In genomic region chr17:13583996-13584700, GRCh38 we compare ENCODE assay signal across 22 cellular contexts. TPM values are rescaled to one million over a fixed set of nuclear protein-coding genes. Genes with fewer than 3 reads are reported as not detected.
"Had no signal": no experiment of that assay in that cellular context is flagged by ENCODE, and none has a peak within 500 bp of the region (broad histone marks: within the 10 kb centered on the region; RNA-seq: fewer than 3 reads in every experiment).

No MANE protein-coding gene starts in this region.

- H3K27ac Mint-ChIP-seq: activated CD4-positive, alpha-beta T cell treated with anti-CD3 and anti-CD28 coated beads, Interleukin-2, amount 10 ng/mL, durations not matched to agents 7 days and 5 days; activated CD8-positive, alpha-beta T cell treated with anti-CD3 and anti-CD28 coated beads, Interleukin-2, amount 10 ng/mL, durations not matched to agents 7 days and 5 days; activated naive CD8-positive, alpha-beta T cell treated with anti-CD3 and anti-CD28 coated beads, Interleukin-2, amount 10 ng/mL, durations not matched to agents 7 days and 5 days; activated T-cell treated with anti-CD3 and anti-CD28 coated beads, Interleukin-2, amount 50 U/mL, for 24 hours; activated T-helper 2 cell treated with anti-CD3 and anti-CD28 coated beads, Interferon-gamma antibody, Interleukin-2, Interleukin-4, amounts not matched to agents 10 μg/mL and 5 μg/mL and 100 μg/mL, durations not matched to agents 14 hours and 24 hours and 36 hours; brain; naive thymus-derived CD8-positive, alpha-beta T cell; stimulated activated naive B cell treated with anti-CD40 and anti-IgM and Interleukin-4, amounts not matched to agents 10 μg/mL and 1 μg/mL and 100 μg/mL, for 72 hours; T-helper 1 cell treated with Interleukin-12 subunit alpha and Interleukin-12 subunit beta and Interleukin-4 antibody, amounts not matched to agents 30 μg/mL and 1 μg/mL, for 36 hours had no signal

- ATAC-seq: activated CD4-positive, CD25-positive, alpha-beta regulatory T cell treated with anti-CD3 and anti-CD28 coated beads, Interleukin-2, amount 50 U/mL, for 24 hours; activated CD8-positive, alpha-beta T cell treated with anti-CD3 and anti-CD28 coated beads, Interleukin-2, amount 10 ng/mL, durations not matched to agents 7 days and 5 days; gastroesophageal sphincter; heart left ventricle; naive thymus-derived CD8-positive, alpha-beta T cell; pancreas; sciatic nerve; stimulated activated naive B cell treated with anti-CD40 and anti-IgM and Interleukin-4, amounts not matched to agents 10 μg/mL and 1 μg/mL and 100 μg/mL, for 72 hours had no signal

- H3K27ac ChIP-seq: colonic mucosa, gastroesophageal sphincter, heart left ventricle, left ventricle myocardium inferior, pancreas had no signal

- H3K36me3 Mint-ChIP-seq: activated naive CD8-positive, alpha-beta T cell treated with anti-CD3 and anti-CD28 coated beads, Interleukin-2, amount 10 ng/mL, durations not matched to agents 7 days and 5 days; brain; naive thymus-derived CD8-positive, alpha-beta T cell; stimulated activated naive B cell treated with anti-CD40 and anti-IgM and Interleukin-4, amounts not matched to agents 10 μg/mL and 1 μg/mL and 100 μg/mL, for 72 hours had no signal

- H3K4me3 ChIP-seq: colonic mucosa, gastroesophageal sphincter, heart left ventricle, left ventricle myocardium inferior, pancreas had no signal

- H3K4me3 Mint-ChIP-seq: activated CD4-positive, alpha-beta T cell treated with anti-CD3 and anti-CD28 coated beads, Interleukin-2, amount 10 ng/mL, durations not matched to agents 7 days and 5 days; activated CD8-positive, alpha-beta T cell treated with anti-CD3 and anti-CD28 coated beads, Interleukin-2, amount 10 ng/mL, durations not matched to agents 7 days and 5 days; activated naive CD8-positive, alpha-beta T cell treated with anti-CD3 and anti-CD28 coated beads, Interleukin-2, amount 10 ng/mL, durations not matched to agents 7 days and 5 days; activated T-cell treated with anti-CD3 and anti-CD28 coated beads, Interleukin-2, amount 50 U/mL, for 24 hours; brain; naive thymus-derived CD8-positive, alpha-beta T cell; stimulated activated naive B cell treated with anti-CD40 and anti-IgM and Interleukin-4, amounts not matched to agents 10 μg/mL and 1 μg/mL and 100 μg/mL, for 72 hours; T-helper 1 cell treated with Interleukin-12 subunit alpha and Interleukin-12 subunit beta and Interleukin-4 antibody, amounts not matched to agents 30 μg/mL and 1 μg/mL, for 36 hours had no signal

- DNase-seq: activated CD4-positive, alpha-beta T cell treated with anti-CD3 and anti-CD28 coated beads, Interleukin-2, amount 10 ng/mL, durations not matched to agents 7 days and 5 days; activated CD8-positive, alpha-beta T cell treated with anti-CD3 and anti-CD28 coated beads, Interleukin-2, amount 10 ng/mL, durations not matched to agents 7 days and 5 days; activated naive CD4-positive, alpha-beta T cell treated with Interleukin-2 at 50 U/mL for 16 hours; activated naive CD8-positive, alpha-beta T cell treated with anti-CD3 and anti-CD28 coated beads, Interleukin-2, amount 10 ng/mL, durations not matched to agents 7 days and 5 days; activated T-cell treated with anti-CD3 and anti-CD28 coated beads, Interleukin-2, amount 50 U/mL, for 24 hours; central memory CD4-positive, alpha-beta T cell; colonic mucosa; erythroblast; heart left ventricle; kidney glomerular epithelial cell; left ventricle myocardium inferior; mesenchymal stem cell; naive thymus-derived CD8-positive, alpha-beta T cell; pancreas; stimulated activated naive B cell treated with anti-CD40 and anti-IgM and Interleukin-4, amounts not matched to agents 10 μg/mL and 1 μg/mL and 100 μg/mL, for 72 hours had no signal

- H3K36me3 ChIP-seq: colonic mucosa, gastroesophageal sphincter, heart left ventricle, left ventricle myocardium inferior, pancreas had no signal

- H3K9me3 Mint-ChIP-seq: activated CD4-positive, alpha-beta T cell treated with anti-CD3 and anti-CD28 coated beads, Interleukin-2, amount 10 ng/mL, durations not matched to agents 7 days and 5 days; activated naive CD8-positive, alpha-beta T cell treated with anti-CD3 and anti-CD28 coated beads, Interleukin-2, amount 10 ng/mL, durations not matched to agents 7 days and 5 days; activated T-cell treated with anti-CD3 and anti-CD28 coated beads, Interleukin-2, amount 50 U/mL, for 24 hours; activated T-helper 2 cell treated with anti-CD3 and anti-CD28 coated beads, Interferon-gamma antibody, Interleukin-2, Interleukin-4, amounts not matched to agents 10 μg/mL and 5 μg/mL and 100 μg/mL, durations not matched to agents 14 hours and 24 hours and 36 hours; naive thymus-derived CD8-positive, alpha-beta T cell; stimulated activated naive B cell treated with anti-CD40 and anti-IgM and Interleukin-4, amounts not matched to agents 10 μg/mL and 1 μg/mL and 100 μg/mL, for 72 hours; T-helper 1 cell treated with Interleukin-12 subunit alpha and Interleukin-12 subunit beta and Interleukin-4 antibody, amounts not matched to agents 30 μg/mL and 1 μg/mL, for 36 hours had no signal

- H3K9me3 ChIP-seq: colonic mucosa, gastroesophageal sphincter, heart left ventricle, left ventricle myocardium inferior, pancreas had no signal

- H3K4me1 Mint-ChIP-seq: activated CD4-positive, alpha-beta T cell treated with anti-CD3 and anti-CD28 coated beads, Interleukin-2, amount 10 ng/mL, durations not matched to agents 7 days and 5 days; activated naive CD8-positive, alpha-beta T cell treated with anti-CD3 and anti-CD28 coated beads, Interleukin-2, amount 10 ng/mL, durations not matched to agents 7 days and 5 days; brain; naive thymus-derived CD8-positive, alpha-beta T cell had no signal

- H3K27me3 Mint-ChIP-seq: brain had no signal

- H3K4me1 ChIP-seq: colonic mucosa, gastroesophageal sphincter, left ventricle myocardium inferior, pancreas had no signal

- H3K27me3 ChIP-seq: colonic mucosa, heart left ventricle, pancreas had no signal

RNA-seq across cellular contexts. Expression of gene HS3ST3A1, which starts 17.6 kb away (rescaled TPM):
- total RNA-seq: activated CD8-positive, alpha-beta T cell treated with anti-CD3 and anti-CD28 coated beads, Interleukin-2, amount 10 ng/mL, durations not matched to agents 7 days and 5 days; activated naive CD8-positive, alpha-beta T cell treated with anti-CD3 and anti-CD28 coated beads, Interleukin-2, amount 10 ng/mL, durations not matched to agents 7 days and 5 days; naive thymus-derived CD8-positive, alpha-beta T cell; ureter had no signal
